Comparison of ENCODE assay signal across 8 cellular contexts in genomic region chr18:7566587-7567486, GRCh38. TPM values are rescaled to one million over a fixed set of nuclear protein-coding genes. Genes with fewer than 3 reads are reported as not detected.
DNase-seq lines count a peak whose midpoint lies in the region; ATAC-seq, FAIRE-seq and TF ChIP-seq lines count a peak whose summit lies in the region.

TSS of gene PTPRM (plus strand) at chr18:7567316. CDS start at chr18:7567819, 503 bp downstream.

- TF ChIP-seq CTCF in GM12865 (IDR thresholded peaks at IDR 0.05; ENCODE audit: insufficient read depth, low read depth, low read length, missing control alignments) = peak; percentile 21
- TF ChIP-seq CTCF in WI38 (IDR thresholded peaks at IDR 0.05; ENCODE audit: low read depth, low read length) = no peak
- no peak for TF ChIP-seq CTCF in colonic mucosa (IDR thresholded peaks at IDR 0.05)
- peak in 1 of 3 experiments; percentile 56 for TF ChIP-seq CTCF in keratinocyte (optimal IDR thresholded peaks at IDR 0.05 in 1 of 3, IDR thresholded peaks at IDR 0.05 in 1 of 3, conservative IDR thresholded peaks at IDR 0.05 in 1 of 3; ENCODE audit: extremely low read depth in 1 of 3, insufficient read depth in 2 of 3, low read length in 3 of 3)

- FAIRE-seq in keratinocyte (lab: Jason Lieb, UNC) = no peak

- no peaks in the 10 kb centered on the region for H3K36me3 ChIP-seq in HAP-1 (replicated peaks)
- H3K36me3 ChIP-seq in colonic mucosa = no peaks in the 10 kb centered on the region
- no peaks in the 10 kb centered on the region for H3K36me3 ChIP-seq in keratinocyte (ENCODE audit: control insufficient read depth in 2 of 2, extremely low read depth in 1 of 2, insufficient read depth in 2 of 2, low read length in 2 of 2)

- in situ Hi-C loops in HAP-1 (cut with MboI; ENCODE audit: low sequenced_read_pairs) = no loop called here

- peak within 1 kb of the TSS; percentile 47 to 76 for H3K9ac ChIP-seq in colonic mucosa (ENCODE audit: low read depth in 2 of 2, low read length in 2 of 2)
- H3K9ac ChIP-seq in keratinocyte (ENCODE audit: control insufficient read depth, extremely low read depth, insufficient read depth, low read length) = peak within 1 kb of the TSS; percentile 77

- dilution Hi-C loops in keratinocyte (cut with MboI; ENCODE audit: extremely low pct_ligation_motif_present, low sequenced_read_pairs) = no loop called here

- intact Hi-C loops in colonic mucosa (cut with DNase I) = loop anchor here (5.0 kb wide), 1 partner anchor 295 kb away; no protein-coding TSS in a partner anchor

- H3K9me3 ChIP-seq in HAP-1 (no peaks in the 10 kb centered on the region), colonic mucosa (no peaks in the 10 kb centered on the region), keratinocyte (ENCODE audit: control insufficient read depth, low read depth, low read length) (no peaks in the 10 kb centered on the region)

- no peaks in the 10 kb centered on the region for H4K20me1 ChIP-seq in keratinocyte (ENCODE audit: control insufficient read depth, extremely low read depth, insufficient read depth, low read length)

- H3K4me3 ChIP-seq in GM12865 (ENCODE audit: low read depth, low read length) (no peak within 1 kb of the TSS; the same call in 1 of the 2 replicates), HAP-1 (peak within 1 kb of the TSS; percentile 3; the same call in 1 of the 2 replicates), WI38 (ENCODE audit: low read depth, low read length) (peak within 1 kb of the TSS; percentile 84), colonic mucosa (peak within 1 kb of the TSS; percentile 74), keratinocyte (ENCODE audit: control insufficient read depth in 2 of 3, extremely low read depth in 1 of 3, insufficient read depth in 2 of 3, low read depth in 1 of 3, low read length in 3 of 3) (peak within 1 kb of the TSS; percentile 68 to 92 (median 84)), skin epidermis (peak within 1 kb of the TSS; percentile 51 to 79 (median 65))

- no peaks in the 10 kb centered on the region for H3K4me1 ChIP-seq in HAP-1
- no peaks in the 10 kb centered on the region for H3K4me1 ChIP-seq in colonic mucosa
- H3K4me1 ChIP-seq in keratinocyte (ENCODE audit: control insufficient read depth, extremely low read depth, insufficient read depth, low read length) = peaks cover 10% of the 10 kb centered on the region

- ATAC-seq in GM18870 (IDR thresholded peaks at IDR 0.05; ENCODE audit: unreplicated experiment) = no peak

- peaks cover 21% of the 10 kb centered on the region for H3K79me2 ChIP-seq in keratinocyte (ENCODE audit: control insufficient read depth, insufficient read depth, low read length)

- H3K4me2 ChIP-seq in keratinocyte (ENCODE audit: control insufficient read depth, extremely low read depth, insufficient read depth, low read depth, low read length) = peak within 1 kb of the TSS; percentile 85

- H3K9me1 ChIP-seq in keratinocyte (ENCODE audit: control insufficient read depth, extremely low read depth, insufficient read depth, low read length) = no peaks in the 10 kb centered on the region

- H3K27me3 ChIP-seq in HAP-1 (ENCODE audit: low read depth) (peaks cover 10% of the 10 kb centered on the region), colonic mucosa (peaks cover 22% of the 10 kb centered on the region), keratinocyte (ENCODE audit: control insufficient read depth, extremely low read depth, insufficient read depth, low read length) (no peaks in the 10 kb centered on the region)

- H2AFZ ChIP-seq in keratinocyte (ENCODE audit: control insufficient read depth, low read length) = peak within 1 kb of the TSS; percentile 88

- H3K27ac ChIP-seq in colonic mucosa (peak within 1 kb of the TSS; percentile 89), keratinocyte (ENCODE audit: control insufficient read depth, insufficient read depth, low read length) (peak within 1 kb of the TSS; percentile 43), skin epidermis (peak within 1 kb of the TSS; percentile 81 to 95 (median 90))

- peak; percentile 46 for DNase-seq in GM12865 (ENCODE audit: low read depth)
- peak; percentile 18 to 53 for DNase-seq in HAP-1 (ENCODE audit: low spot score in 2 of 2)
- no peak for DNase-seq in M059J (ENCODE audit: low read depth)
- DNase-seq in colonic mucosa = peak; percentile 65
- no peak for DNase-seq in keratinocyte (ENCODE audit: low read depth, low spot score)

RNA-seq across cellular contexts. Expression of gene PTPRM, which starts in this region (rescaled TPM):
- total RNA-seq in M059J (2014; rRNA removed; shearing (Covaris generic)) = 14.0 and 32.0 TPM in 2 replicates
- total RNA-seq in colonic mucosa = 10 to 100 TPM in 1 of 2 donors, 1 to 10 TPM in 1; 8.1 to 13.9 TPM
- polyA plus RNA-seq in keratinocyte = 42.3 to 90.7 TPM (median 54.5 TPM) in 3 replicates
- 29.5 TPM for polyA plus RNA-seq in keratinocyte (2011; ENCODE audit: low read depth)
- polyA plus RNA-seq in keratinocyte (2011; cell fraction: cytosol; rRNA removed) = 23.8 and 32.1 TPM in 2 replicates
- 287 and 313 TPM in 2 replicates for polyA plus RNA-seq in keratinocyte (2011; cell fraction: nucleus; rRNA removed)
- 16.3 and 29.1 TPM in 2 replicates for polyA plus RNA-seq in keratinocyte (2012; ENCODE audit: low replicate concordance)
- polyA minus RNA-seq in keratinocyte = 21.8 to 86.0 TPM (median 76.7 TPM) in 3 replicates
- 22.8 TPM for polyA minus RNA-seq in keratinocyte (2011; cell fraction: cytosol; rRNA and poly(A)+ RNA removed)
- polyA minus RNA-seq in keratinocyte (2011; cell fraction: nucleus; rRNA and poly(A)+ RNA removed) = 113 and 244 TPM in 2 replicates

Comparison
In these comparisons a context has a peak if more than half of its experiments do, and no peak if none do; other contexts are left out.
1. DNase-seq: peak in GM12865 (single experiment), HAP-1 (2 of 2) and colonic mucosa (single experiment); none in M059J (single experiment) and keratinocyte (single experiment).
2. Peak in every context shown above with its lines, with median percentiles within 50 percentile points of each other: H3K27ac ChIP-seq.